ENCODE assay signal across 2 cellular contexts in the genomic region with DNA sequence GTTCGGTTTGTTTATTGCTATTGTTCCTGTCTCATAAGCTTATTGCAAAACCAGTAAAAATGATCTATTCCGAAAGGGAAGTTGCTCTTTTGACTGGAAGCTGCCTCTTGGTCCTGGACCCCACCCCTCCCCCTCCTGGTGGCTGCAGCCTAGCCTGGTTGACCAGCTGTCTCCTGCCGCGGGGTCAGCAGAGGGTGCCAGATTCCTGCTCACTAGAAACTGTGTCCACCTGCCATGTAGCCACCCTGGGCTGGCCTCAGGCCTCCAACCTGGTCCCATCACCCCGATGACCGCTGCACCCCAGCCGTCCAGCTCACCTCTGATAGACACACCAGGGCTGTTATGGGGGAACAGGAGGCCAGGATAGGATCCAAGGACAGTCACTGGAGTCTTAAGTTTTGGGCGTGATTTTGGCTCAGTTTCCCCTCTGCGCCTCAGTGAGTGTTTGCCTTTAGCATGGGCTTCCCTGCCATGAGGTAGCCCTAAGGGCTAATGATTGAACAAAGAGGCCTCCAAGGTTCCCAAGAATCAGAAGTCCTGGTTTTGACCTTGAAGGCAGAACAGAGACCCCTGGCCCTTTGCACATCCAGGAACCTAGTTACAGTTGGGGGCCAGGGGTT.
TF ChIP-seq lines count a peak whose summit lies in the region.

No MANE protein-coding gene starts in this region.

TF ChIP-seq in HCT116, 20 proteins besides CTCF, POLR2A, EP300 and RAD21:
- no peak for TF ChIP-seq EGR1 (IDR thresholded peaks at IDR 0.05; ENCODE audit: low read depth)
- no peak for TF ChIP-seq ELF1 (IDR thresholded peaks at IDR 0.05; ENCODE audit: borderline replicate concordance, low read depth)
- TF ChIP-seq, protein P1, sequence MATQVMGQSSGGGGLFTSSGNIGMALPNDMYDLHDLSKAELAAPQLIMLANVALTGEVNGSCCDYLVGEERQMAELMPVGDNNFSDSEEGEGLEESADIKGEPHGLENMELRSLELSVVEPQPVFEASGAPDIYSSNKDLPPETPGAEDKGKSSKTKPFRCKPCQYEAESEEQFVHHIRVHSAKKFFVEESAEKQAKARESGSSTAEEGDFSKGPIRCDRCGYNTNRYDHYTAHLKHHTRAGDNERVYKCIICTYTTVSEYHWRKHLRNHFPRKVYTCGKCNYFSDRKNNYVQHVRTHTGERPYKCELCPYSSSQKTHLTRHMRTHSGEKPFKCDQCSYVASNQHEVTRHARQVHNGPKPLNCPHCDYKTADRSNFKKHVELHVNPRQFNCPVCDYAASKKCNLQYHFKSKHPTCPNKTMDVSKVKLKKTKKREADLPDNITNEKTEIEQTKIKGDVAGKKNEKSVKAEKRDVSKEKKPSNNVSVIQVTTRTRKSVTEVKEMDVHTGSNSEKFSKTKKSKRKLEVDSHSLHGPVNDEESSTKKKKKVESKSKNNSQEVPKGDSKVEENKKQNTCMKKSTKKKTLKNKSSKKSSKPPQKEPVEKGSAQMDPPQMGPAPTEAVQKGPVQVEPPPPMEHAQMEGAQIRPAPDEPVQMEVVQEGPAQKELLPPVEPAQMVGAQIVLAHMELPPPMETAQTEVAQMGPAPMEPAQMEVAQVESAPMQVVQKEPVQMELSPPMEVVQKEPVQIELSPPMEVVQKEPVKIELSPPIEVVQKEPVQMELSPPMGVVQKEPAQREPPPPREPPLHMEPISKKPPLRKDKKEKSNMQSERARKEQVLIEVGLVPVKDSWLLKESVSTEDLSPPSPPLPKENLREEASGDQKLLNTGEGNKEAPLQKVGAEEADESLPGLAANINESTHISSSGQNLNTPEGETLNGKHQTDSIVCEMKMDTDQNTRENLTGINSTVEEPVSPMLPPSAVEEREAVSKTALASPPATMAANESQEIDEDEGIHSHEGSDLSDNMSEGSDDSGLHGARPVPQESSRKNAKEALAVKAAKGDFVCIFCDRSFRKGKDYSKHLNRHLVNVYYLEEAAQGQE (IDR thresholded peaks at IDR 0.05; ENCODE audit: low read depth), result no peak
- TF ChIP-seq SP1 (IDR thresholded peaks at IDR 0.05; ENCODE audit: low read depth), result no peak
- TF ChIP-seq CBX3 (IDR thresholded peaks at IDR 0.05; ENCODE audit: low read depth), result no peak
- no peak for TF ChIP-seq SRF (IDR thresholded peaks at IDR 0.05; ENCODE audit: low read depth)
- TF ChIP-seq POLR2AphosphoS5 (IDR thresholded peaks at IDR 0.05; ENCODE audit: low read depth, low read length), result no peak
- no peak for TF ChIP-seq ZNF274 (IDR thresholded peaks at IDR 0.05; ENCODE audit: low read depth, low read length)
- TF ChIP-seq, protein P2, sequence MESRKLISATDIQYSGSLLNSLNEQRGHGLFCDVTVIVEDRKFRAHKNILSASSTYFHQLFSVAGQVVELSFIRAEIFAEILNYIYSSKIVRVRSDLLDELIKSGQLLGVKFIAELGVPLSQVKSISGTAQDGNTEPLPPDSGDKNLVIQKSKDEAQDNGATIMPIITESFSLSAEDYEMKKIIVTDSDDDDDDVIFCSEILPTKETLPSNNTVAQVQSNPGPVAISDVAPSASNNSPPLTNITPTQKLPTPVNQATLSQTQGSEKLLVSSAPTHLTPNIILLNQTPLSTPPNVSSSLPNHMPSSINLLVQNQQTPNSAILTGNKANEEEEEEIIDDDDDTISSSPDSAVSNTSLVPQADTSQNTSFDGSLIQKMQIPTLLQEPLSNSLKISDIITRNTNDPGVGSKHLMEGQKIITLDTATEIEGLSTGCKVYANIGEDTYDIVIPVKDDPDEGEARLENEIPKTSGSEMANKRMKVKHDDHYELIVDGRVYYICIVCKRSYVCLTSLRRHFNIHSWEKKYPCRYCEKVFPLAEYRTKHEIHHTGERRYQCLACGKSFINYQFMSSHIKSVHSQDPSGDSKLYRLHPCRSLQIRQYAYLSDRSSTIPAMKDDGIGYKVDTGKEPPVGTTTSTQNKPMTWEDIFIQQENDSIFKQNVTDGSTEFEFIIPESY (IDR thresholded peaks at IDR 0.05; ENCODE audit: extremely low read depth, insufficient replicate concordance, low read length), result no peak
- TF ChIP-seq, protein P3, sequence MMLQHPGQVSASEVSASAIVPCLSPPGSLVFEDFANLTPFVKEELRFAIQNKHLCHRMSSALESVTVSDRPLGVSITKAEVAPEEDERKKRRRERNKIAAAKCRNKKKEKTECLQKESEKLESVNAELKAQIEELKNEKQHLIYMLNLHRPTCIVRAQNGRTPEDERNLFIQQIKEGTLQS (IDR thresholded peaks at IDR 0.05), result no peak
- TF ChIP-seq FOSL1 (IDR thresholded peaks at IDR 0.05; ENCODE audit: low read depth), result no peak
- TF ChIP-seq EZH2 (IDR thresholded peaks at IDR 0.05), result no peak
- no peak for TF ChIP-seq CEBPB (IDR thresholded peaks at IDR 0.05; ENCODE audit: low read depth)
- TF ChIP-seq SIN3A (IDR thresholded peaks at IDR 0.05; ENCODE audit: low read depth), result no peak
- no peak for TF ChIP-seq YY1 (IDR thresholded peaks at IDR 0.05; ENCODE audit: extremely low read depth, insufficient replicate concordance, low read depth, low read length)
- TF ChIP-seq ZFX (IDR thresholded peaks at IDR 0.05), result no peak
- TF ChIP-seq, protein P4, sequence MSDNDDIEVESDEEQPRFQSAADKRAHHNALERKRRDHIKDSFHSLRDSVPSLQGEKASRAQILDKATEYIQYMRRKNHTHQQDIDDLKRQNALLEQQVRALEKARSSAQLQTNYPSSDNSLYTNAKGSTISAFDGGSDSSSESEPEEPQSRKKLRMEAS (IDR thresholded peaks at IDR 0.05), result no peak
- TF ChIP-seq EZH2phosphoT487 (IDR thresholded peaks at IDR 0.05; ENCODE audit: borderline replicate concordance), result no peak
TF ChIP-seq in HCT116: peak in this region for 0.

TF ChIP-seq in K562, 482 proteins besides CTCF, POLR2A, EP300 and RAD21:
- TF ChIP-seq, protein P5, sequence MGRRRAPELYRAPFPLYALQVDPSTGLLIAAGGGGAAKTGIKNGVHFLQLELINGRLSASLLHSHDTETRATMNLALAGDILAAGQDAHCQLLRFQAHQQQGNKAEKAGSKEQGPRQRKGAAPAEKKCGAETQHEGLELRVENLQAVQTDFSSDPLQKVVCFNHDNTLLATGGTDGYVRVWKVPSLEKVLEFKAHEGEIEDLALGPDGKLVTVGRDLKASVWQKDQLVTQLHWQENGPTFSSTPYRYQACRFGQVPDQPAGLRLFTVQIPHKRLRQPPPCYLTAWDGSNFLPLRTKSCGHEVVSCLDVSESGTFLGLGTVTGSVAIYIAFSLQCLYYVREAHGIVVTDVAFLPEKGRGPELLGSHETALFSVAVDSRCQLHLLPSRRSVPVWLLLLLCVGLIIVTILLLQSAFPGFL (CRISPR knock-in tag; IDR thresholded peaks at IDR 0.05), result no peak
- TF ChIP-seq CTBP1 (IDR thresholded peaks at IDR 0.05; ENCODE audit: borderline replicate concordance) (0 out of 2 replicates have a peak, but pooled peaks have one; percentile 13), U2AF1 (optimal IDR thresholded peaks at IDR 0.05; ENCODE audit: low read depth, low read length) (no peak), RBM39 (optimal IDR thresholded peaks at IDR 0.05; ENCODE audit: low read depth, low read length) (no peak), HIVEP1 (CRISPR knock-in tag; IDR thresholded peaks at IDR 0.05) (no peak)
- TF ChIP-seq, protein P6, sequence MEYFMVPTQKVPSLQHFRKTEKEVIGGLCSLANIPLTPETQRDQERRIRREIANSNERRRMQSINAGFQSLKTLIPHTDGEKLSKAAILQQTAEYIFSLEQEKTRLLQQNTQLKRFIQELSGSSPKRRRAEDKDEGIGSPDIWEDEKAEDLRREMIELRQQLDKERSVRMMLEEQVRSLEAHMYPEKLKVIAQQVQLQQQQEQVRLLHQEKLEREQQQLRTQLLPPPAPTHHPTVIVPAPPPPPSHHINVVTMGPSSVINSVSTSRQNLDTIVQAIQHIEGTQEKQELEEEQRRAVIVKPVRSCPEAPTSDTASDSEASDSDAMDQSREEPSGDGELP (CRISPR knock-in tag; IDR thresholded peaks at IDR 0.05; ENCODE audit: borderline replicate concordance), result peak; percentile 53; the same call in 1 of the 2 replicates
TF ChIP-seq in K562: peak in this region for 2.
